8 cellular contexts compared by ENCODE assay signal in genomic region chr10:70053212-70053895, GRCh38. TPM values are rescaled to one million over a fixed set of nuclear protein-coding genes. Genes with fewer than 3 reads are reported as not detected.
A peak's percentile ranks its signal among the peaks of the same experiment; 100 is the strongest.
DNase-seq lines count a peak whose midpoint lies in the region; ATAC-seq and TF ChIP-seq lines count a peak whose summit lies in the region.

No MANE protein-coding gene starts in this region.

- no peaks in the 10 kb centered on the region for H3K36me3 Mint-ChIP-seq in activated T-cell treated with anti-CD3 and anti-CD28 coated beads, Interleukin-2, amount 50 U/mL, for 4 hours (ENCODE audit: insufficient read depth)

- H3K4me2 ChIP-seq in parathyroid adenoma (ENCODE audit: low read length) = peak overlapping the region; percentile 85

- H3K9me3 Mint-ChIP-seq in activated T-cell treated with anti-CD3 and anti-CD28 coated beads, Interleukin-2, amount 50 U/mL, for 4 hours = no peaks in the 10 kb centered on the region

- H3K36me3 ChIP-seq in cardiac muscle cell = no peaks in the 10 kb centered on the region
- no peaks in the 10 kb centered on the region for H3K36me3 ChIP-seq in parathyroid adenoma (ENCODE audit: control insufficient read depth, insufficient read depth, low read length)

- H3K27ac ChIP-seq in cardiac muscle cell (peak overlapping the region; percentile 93), parathyroid adenoma (peak overlapping the region; percentile 89)

- peaks cover 39% of the 10 kb centered on the region for H3K27me3 Mint-ChIP-seq in activated T-cell treated with anti-CD3 and anti-CD28 coated beads, Interleukin-2, amount 50 U/mL, for 4 hours (ENCODE audit: low read depth)

- H3K9me3 ChIP-seq in cardiac muscle cell (ENCODE audit: low read depth) (no peaks in the 10 kb centered on the region), parathyroid adenoma (ENCODE audit: control insufficient read depth, low read length) (no peaks in the 10 kb centered on the region)

- H3K9ac ChIP-seq in parathyroid adenoma = peak overlapping the region; percentile 68

- peak; percentile 50 to 60 for ATAC-seq in activated T-cell treated with anti-CD3 and anti-CD28 coated beads, Interleukin-2, amount 50 U/mL, for 4 hours
- ATAC-seq in HG02981 (IDR thresholded peaks at IDR 0.05; ENCODE audit: unreplicated experiment) = no peak
- ATAC-seq in HG02610 (IDR thresholded peaks at IDR 0.05; ENCODE audit: unreplicated experiment) = no peak
- ATAC-seq in GM19463 (IDR thresholded peaks at IDR 0.05; ENCODE audit: unreplicated experiment) = no peak

- H2AFZ ChIP-seq in parathyroid adenoma = peak overlapping the region; percentile 98

- peak overlapping the region; percentile 94 for H3K4me3 ChIP-seq in cardiac muscle cell
- H3K4me3 ChIP-seq in parathyroid adenoma (ENCODE audit: low read depth, low read length) = peak overlapping the region; percentile 61

- no peak for TF ChIP-seq CTCF in cardiac muscle cell (IDR thresholded peaks at IDR 0.05; ENCODE audit: low read depth, low read length)
- TF ChIP-seq CTCF in parathyroid adenoma (IDR thresholded peaks at IDR 0.05) = no peak

- peaks cover 2% of the 10 kb centered on the region for H3K79me2 ChIP-seq in parathyroid adenoma

- H3K27me3 ChIP-seq in cardiac muscle cell (no peaks in the 10 kb centered on the region), parathyroid adenoma (ENCODE audit: control insufficient read depth, insufficient read depth, low read length) (no peaks in the 10 kb centered on the region)

- DNase-seq in SIG-M5 treated with dmso at 0.1 percent for 504 hours (lab: John Stamatoyannopoulos, UW; ENCODE audit: unreplicated experiment) = peak; percentile 1
- DNase-seq in SIG-M5 (lab: John Stamatoyannopoulos, UW) = no peak
- no peak for DNase-seq in activated T-cell treated with anti-CD3 and anti-CD28 coated beads, Interleukin-2, amount 50 U/mL, for 4 hours
- peak; percentile 35 to 50 for DNase-seq in cardiac muscle cell (ENCODE audit: low read depth in 1 of 2, low spot score in 1 of 2)

- peak overlapping the region; percentile 77 for H3K4me3 Mint-ChIP-seq in activated T-cell treated with anti-CD3 and anti-CD28 coated beads, Interleukin-2, amount 50 U/mL, for 4 hours

- H3K4me1 ChIP-seq in cardiac muscle cell (ENCODE audit: low read depth) = peaks cover 21% of the 10 kb centered on the region
- peaks cover 6% of the 10 kb centered on the region for H3K4me1 ChIP-seq in parathyroid adenoma

- peaks cover 5% of the 10 kb centered on the region for H3K4me1 Mint-ChIP-seq in activated T-cell treated with anti-CD3 and anti-CD28 coated beads, Interleukin-2, amount 50 U/mL, for 4 hours (ENCODE audit: low read depth)

RNA-seq across cellular contexts. Expression of gene MACROH2A2, which starts 0.7 kb away (rescaled TPM):
- total RNA-seq in activated T-cell treated with anti-CD3 and anti-CD28 coated beads, Interleukin-2, amount 50 U/mL, for 4 hours = 1 to 10 TPM in 1 of 3 donors, under 1 TPM in 2; 0.76 to 2.0 (median 0.91) TPM
- total RNA-seq in cardiac muscle cell = 160 and 161 TPM in 2 replicates
- polyA plus RNA-seq in cardiac muscle cell = 130 and 142 TPM in 2 replicates

Comparison
In these comparisons a context has a peak if more than half of its experiments do, and no peak if none do; other contexts are left out.
1. DNase-seq: peak in SIG-M5 treated with dmso at 0.1 percent for 504 hours (single experiment) and cardiac muscle cell (2 of 2); none in SIG-M5 (single experiment) and activated T-cell treated with anti-CD3 and anti-CD28 coated beads, Interleukin-2, amount 50 U/mL, for 4 hours (single experiment).
2. ATAC-seq: peak in activated T-cell treated with anti-CD3 and anti-CD28 coated beads, Interleukin-2, amount 50 U/mL, for 4 hours (2 of 2); none in HG02981 (single experiment), HG02610 (single experiment) and GM19463 (single experiment).
3. RNA of gene MACROH2A2, which starts 0.7 kb away (total RNA-seq): 160 to 161 TPM in cardiac muscle cell; 0.76 to 2.0 TPM in activated T-cell treated with anti-CD3 and anti-CD28 coated beads, Interleukin-2, amount 50 U/mL, for 4 hours; every median in the first group is over 10 times any median in the second.